8 cellular contexts compared by ENCODE assay signal in the genomic region with DNA sequence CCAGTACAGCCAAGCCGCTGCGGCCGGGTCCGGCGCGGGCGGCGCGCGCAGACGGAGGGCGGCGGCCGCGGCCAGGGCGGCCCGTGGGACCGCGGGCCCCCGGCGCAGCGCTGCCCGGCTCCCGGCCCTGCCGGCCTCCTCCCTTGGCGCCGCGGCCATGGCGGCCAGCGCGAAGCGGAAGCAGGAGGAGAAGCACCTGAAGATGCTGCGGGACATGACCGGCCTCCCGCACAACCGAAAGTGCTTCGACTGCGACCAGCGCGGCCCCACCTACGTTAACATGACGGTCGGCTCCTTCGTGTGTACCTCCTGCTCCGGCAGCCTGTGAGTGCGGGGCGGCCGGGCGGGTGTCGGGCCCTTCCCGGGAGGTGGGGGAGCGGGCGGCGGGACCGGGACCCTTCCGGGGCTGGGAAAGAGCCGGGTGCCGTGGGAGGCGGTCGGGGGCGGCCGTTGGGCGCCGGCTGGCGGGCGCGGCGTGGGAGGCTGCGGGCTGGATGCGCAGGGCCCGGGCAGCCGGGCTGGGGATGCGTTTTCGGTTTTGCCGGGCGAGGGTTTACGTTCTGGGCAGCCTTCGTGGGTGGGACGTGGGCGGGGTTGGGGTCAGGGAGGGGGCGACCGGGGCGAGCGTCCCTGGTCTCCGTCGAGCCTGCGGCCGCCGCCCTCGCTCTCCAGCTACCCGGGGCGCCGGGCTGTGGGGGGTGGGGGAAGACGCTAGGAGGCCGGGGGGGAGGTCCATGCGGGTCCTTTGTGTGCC. TPM values are rescaled to one million over a fixed set of nuclear protein-coding genes. Genes with fewer than 3 reads are reported as not detected.
DNase-seq lines count a peak whose midpoint lies in the region; FAIRE-seq and TF ChIP-seq lines count a peak whose summit lies in the region.

No MANE protein-coding gene starts in this region.

- H3K36me3 Mint-ChIP-seq in HFFc6 (ENCODE audit: low read depth) (no peaks in the 10 kb centered on the region), glutamatergic neuron (ENCODE audit: unreplicated experiment) (peaks cover 4% of the 10 kb centered on the region)

- TF ChIP-seq POLR2A in ovary (IDR thresholded peaks at IDR 0.05), result no peak

- no peaks in the 10 kb centered on the region for H3K36me3 ChIP-seq in ovary

- peak; percentile 74 for DNase-seq in DMS 273 (lab: John Stamatoyannopoulos, UW; ENCODE audit: unreplicated experiment)
- no peak for DNase-seq in DMS 273 treated with DMSO at 0.1 percent for 48 hours (lab: John Stamatoyannopoulos, UW)
- DNase-seq in HFFc6, result no peak
- peak; percentile 36 for DNase-seq in NCI-H774 (lab: John Stamatoyannopoulos, UW)
- peak; percentile 30 for DNase-seq in activated gamma-delta T cell treated with Interleukin-2 at 50 U/mL for 16 hours
- peak; percentile 79 for DNase-seq in glutamatergic neuron
- DNase-seq in ovary, result peak; percentile 11 to 57 (median 32)
- no peak for DNase-seq in RCC 7860 (ENCODE audit: low spot score)

- 0 to 1% (median 1%) methylated on average over 35 to 95 of the region's 96 CpGs for WGBS in ovary, 3 donors

- intact Hi-C loops in ovary (cut with DNase I), result loop anchor here in 1 of 4 donors (5.0 kb wide), 1 partner anchor 305 kb away; no protein-coding TSS in a partner anchor

- H3K27me3 Mint-ChIP-seq in HFFc6 (ENCODE audit: insufficient read depth), result no peaks in the 10 kb centered on the region
- H3K27me3 Mint-ChIP-seq in glutamatergic neuron (ENCODE audit: unreplicated experiment), result peaks cover 13% of the 10 kb centered on the region

- peak overlapping the region; percentile 62 to 85 for H3K27ac ChIP-seq in ovary

- peak overlapping the region; percentile 82 for H3K27ac Mint-ChIP-seq in HFFc6
- H3K27ac Mint-ChIP-seq in glutamatergic neuron (ENCODE audit: unreplicated experiment), result no peak overlapping the region

- no peaks in the 10 kb centered on the region for H3K9me3 ChIP-seq in ovary

- TF ChIP-seq CTCF in HFFc6 (IDR thresholded peaks at IDR 0.05) (no peak), glutamatergic neuron (IDR thresholded peaks at IDR 0.05; ENCODE audit: partially characterized antibody, unreplicated experiment) (no peak), ovary (IDR thresholded peaks at IDR 0.05) (no peak)

- FAIRE-seq in RCC 7860 (lab: Jason Lieb, UNC), result no peak

- H3K4me3 Mint-ChIP-seq in HFFc6 (peak overlapping the region; percentile 94), glutamatergic neuron (ENCODE audit: unreplicated experiment) (peak overlapping the region; percentile 95)

- H3K4me1 Mint-ChIP-seq in HFFc6 (ENCODE audit: low read depth) (peaks cover 55% of the 10 kb centered on the region), glutamatergic neuron (ENCODE audit: low read depth, unreplicated experiment) (peaks cover 12% of the 10 kb centered on the region)

- H3K9me3 Mint-ChIP-seq in HFFc6 (no peaks in the 10 kb centered on the region), glutamatergic neuron (ENCODE audit: unreplicated experiment) (peaks cover 11% of the 10 kb centered on the region)

- H3K27me3 ChIP-seq in ovary, result no peaks in the 10 kb centered on the region

- TF ChIP-seq EP300 in ovary (IDR thresholded peaks at IDR 0.05), result no peak

- peak overlapping the region; percentile 69 for H3K4me3 ChIP-seq in ovary

- peaks cover 3% of the 10 kb centered on the region for H3K4me1 ChIP-seq in ovary (ENCODE audit: insufficient read depth)

RNA-seq across cellular contexts. Expression of a gene that starts 0.5 kb away (rescaled TPM):
- total RNA-seq in HFFc6 (2021; fragmentation: NEBNext Ultra II Directional; extraction: Animal tissue kit (Norgen Biotek cat#: 25700)), result 100 to 1,000 TPM in 1 of 6 experiments, 10 to 100 TPM in 5; 62.3 to 105 (median 74.0) TPM
- total RNA-seq in glutamatergic neuron (ENCODE audit: unreplicated experiment) (108 TPM), ovary (10 to 100 TPM; 21.3 to 78.9 (median 52.2) TPM)
- 10 to 100 TPM; 22.4 to 49.7 TPM for polyA plus RNA-seq in ovary

Comparison
In these comparisons a context has a peak if more than half of its experiments do, and no peak if none do; other contexts are left out.
1. DNase-seq: peak in DMS 273 (single experiment), NCI-H774 (single experiment), activated gamma-delta T cell treated with Interleukin-2 at 50 U/mL for 16 hours (single experiment), glutamatergic neuron (single experiment) and ovary (5 of 5); none in DMS 273 treated with DMSO at 0.1 percent for 48 hours (single experiment), HFFc6 (single experiment) and RCC 7860 (single experiment).